In genomic region chr3:14148041-14148985, GRCh38 we compare ENCODE assay signal across 11 cellular contexts. TPM values are rescaled to one million over a fixed set of nuclear protein-coding genes. Genes with fewer than 3 reads are reported as not detected.
DNase-seq lines count a peak whose midpoint lies in the region; ATAC-seq and TF ChIP-seq lines count a peak whose summit lies in the region.
"Had no signal": no experiment of that assay in that cellular context is flagged by ENCODE, and none has a peak within 500 bp of the region (broad histone marks: within the 10 kb centered on the region; RNA-seq: fewer than 3 reads in every experiment).

No MANE protein-coding gene starts in this region.

- peak; percentile 18 for DNase-seq in activated naive CD4-positive, alpha-beta T cell treated with anti-CD3 and anti-CD28 coated beads, Interleukin-2, amount 10 ng/mL, durations not matched to agents 7 days and 5 days
- DNase-seq in activated naive CD4-positive, alpha-beta T cell treated with anti-CD3 and anti-CD28 coated beads for 36 hours = no peak
- peak; percentile 81 for DNase-seq in iPS-NIHi11 (ENCODE audit: low spot score)
- peak; percentile 60 for DNase-seq in type B pancreatic cell (ENCODE audit: extremely low spot score, unreplicated experiment)
- DNase-seq in NCI-H1930 (lab: John Stamatoyannopoulos, UW) = no peak
- DNase-seq in NCI-H2227 treated with DMSO at 0.1 percent for 48 hours (lab: John Stamatoyannopoulos, UW) = no peak
- DNase-seq: NCI-H510A treated with DMSO at 0.1 percent for 48 hours had no signal

- no peak for ATAC-seq in HG03432 (IDR thresholded peaks at IDR 0.05; ENCODE audit: unreplicated experiment)

- TF ChIP-seq CTCF in VCaP (conservative IDR thresholded peaks at IDR 0.05) (peak; percentile 31), type B pancreatic cell (conservative IDR thresholded peaks at IDR 0.05) (peak; percentile 52)

- 0 out of 2 replicates have a peak overlapping the region, but pooled peaks have one; percentile 22 for H3K27ac ChIP-seq in VCaP
- H3K27ac ChIP-seq: C4-2B had no signal

- H3K4me1 Mint-ChIP-seq in activated naive CD4-positive, alpha-beta T cell treated with anti-CD3 and anti-CD28 coated beads, Interleukin-2, amount 10 ng/mL, durations not matched to agents 7 days and 5 days = peaks cover 22% of the 10 kb centered on the region
- peaks cover 18% of the 10 kb centered on the region for H3K4me1 Mint-ChIP-seq in activated naive CD4-positive, alpha-beta T cell treated with anti-CD3 and anti-CD28 coated beads for 36 hours (ENCODE audit: low read depth)
- peaks cover 14% of the 10 kb centered on the region for H3K4me1 Mint-ChIP-seq in type B pancreatic cell (ENCODE audit: unreplicated experiment)

- CTCF ChIA-PET in activated naive CD4-positive, alpha-beta T cell treated with anti-CD3 and anti-CD28 coated beads, Interleukin-2, amount 10 ng/mL, durations not matched to agents 7 days and 5 days (lab: Charles Lee) = interaction anchor here (0.8 kb wide), 1 partner anchor 23 kb away, joined by 4 read pairs; no protein-coding TSS in a partner anchor
- CTCF ChIA-PET in activated naive CD4-positive, alpha-beta T cell treated with anti-CD3 and anti-CD28 coated beads for 36 hours (lab: Charles Lee) = interaction anchor here (0.6 kb wide), 1 partner anchor 839 kb away, joined by 6 read pairs; no protein-coding TSS in a partner anchor

- intact Hi-C loops in activated naive CD4-positive, alpha-beta T cell treated with anti-CD3 and anti-CD28 coated beads for 36 hours (cut with micrococcal nuclease) = no loop called here

- H3K4me3 Mint-ChIP-seq in activated naive CD4-positive, alpha-beta T cell treated with anti-CD3 and anti-CD28 coated beads, Interleukin-2, amount 10 ng/mL, durations not matched to agents 7 days and 5 days = no peak overlapping the region
- no peak overlapping the region for H3K4me3 Mint-ChIP-seq in activated naive CD4-positive, alpha-beta T cell treated with anti-CD3 and anti-CD28 coated beads for 36 hours
- H3K4me3 Mint-ChIP-seq in type B pancreatic cell = no peak overlapping the region
- H3K4me3 Mint-ChIP-seq: activated naive CD8-positive, alpha-beta T cell had no signal

- H3K36me3 Mint-ChIP-seq in activated naive CD4-positive, alpha-beta T cell treated with anti-CD3 and anti-CD28 coated beads, Interleukin-2, amount 10 ng/mL, durations not matched to agents 7 days and 5 days = peaks cover 39% of the 10 kb centered on the region
- H3K36me3 Mint-ChIP-seq in activated naive CD4-positive, alpha-beta T cell treated with anti-CD3 and anti-CD28 coated beads for 36 hours (ENCODE audit: low read depth) = peaks cover 9% of the 10 kb centered on the region
- peaks cover 13% of the 10 kb centered on the region for H3K36me3 Mint-ChIP-seq in type B pancreatic cell

- H3K9me3 Mint-ChIP-seq in activated naive CD4-positive, alpha-beta T cell treated with anti-CD3 and anti-CD28 coated beads, Interleukin-2, amount 10 ng/mL, durations not matched to agents 7 days and 5 days = no peaks in the 10 kb centered on the region
- no peaks in the 10 kb centered on the region for H3K9me3 Mint-ChIP-seq in activated naive CD4-positive, alpha-beta T cell treated with anti-CD3 and anti-CD28 coated beads for 36 hours
- H3K9me3 Mint-ChIP-seq in type B pancreatic cell = no peaks in the 10 kb centered on the region

- H3K27ac Mint-ChIP-seq in activated naive CD4-positive, alpha-beta T cell treated with anti-CD3 and anti-CD28 coated beads, Interleukin-2, amount 10 ng/mL, durations not matched to agents 7 days and 5 days = no peak overlapping the region
- no peak overlapping the region for H3K27ac Mint-ChIP-seq in activated naive CD4-positive, alpha-beta T cell treated with anti-CD3 and anti-CD28 coated beads for 36 hours
- H3K27ac Mint-ChIP-seq in type B pancreatic cell = no peak overlapping the region

- H3K27me3 Mint-ChIP-seq in activated naive CD4-positive, alpha-beta T cell treated with anti-CD3 and anti-CD28 coated beads, Interleukin-2, amount 10 ng/mL, durations not matched to agents 7 days and 5 days = no peaks in the 10 kb centered on the region
- H3K27me3 Mint-ChIP-seq in activated naive CD4-positive, alpha-beta T cell treated with anti-CD3 and anti-CD28 coated beads for 36 hours (ENCODE audit: low read depth) = no peaks in the 10 kb centered on the region
- no peaks in the 10 kb centered on the region for H3K27me3 Mint-ChIP-seq in type B pancreatic cell
- H3K27me3 Mint-ChIP-seq: activated naive CD8-positive, alpha-beta T cell had no signal

RNA-seq across cellular contexts. Expression of gene TMEM43, which starts 23.5 kb away (rescaled TPM):
- total RNA-seq in activated naive CD4-positive, alpha-beta T cell treated with anti-CD3 and anti-CD28 coated beads for 36 hours = 10 to 100 TPM; 18.3 to 19.8 TPM
- 52.0 and 55.0 TPM in 2 replicates for total RNA-seq in type B pancreatic cell (ENCODE audit: low replicate concordance)

RNA-seq across cellular contexts. Expression of gene CHCHD4, which starts 23.6 kb away (rescaled TPM):
- 10 to 100 TPM; 16.2 to 17.9 TPM for total RNA-seq in activated naive CD4-positive, alpha-beta T cell treated with anti-CD3 and anti-CD28 coated beads for 36 hours
- total RNA-seq in type B pancreatic cell (ENCODE audit: low replicate concordance) = 13.6 and 14.1 TPM in 2 replicates

RNA-seq across cellular contexts. Expression of gene XPC, which starts 30.1 kb away (rescaled TPM):
- 10 to 100 TPM; 39.0 to 39.8 TPM for total RNA-seq in activated naive CD4-positive, alpha-beta T cell treated with anti-CD3 and anti-CD28 coated beads for 36 hours
- total RNA-seq in type B pancreatic cell (ENCODE audit: low replicate concordance) = 42.9 and 44.2 TPM in 2 replicates

RNA-seq across cellular contexts. Expression of gene LSM3, which starts 30.3 kb away (rescaled TPM):
- 10 to 100 TPM; 26.1 to 26.2 TPM for total RNA-seq in activated naive CD4-positive, alpha-beta T cell treated with anti-CD3 and anti-CD28 coated beads for 36 hours
- 11.6 and 12.4 TPM in 2 replicates for total RNA-seq in type B pancreatic cell (ENCODE audit: low replicate concordance)

Comparison
In these comparisons a context has a peak if more than half of its experiments do, and no peak if none do; other contexts are left out.
1. DNase-seq: peak in activated naive CD4-positive, alpha-beta T cell treated with anti-CD3 and anti-CD28 coated beads, Interleukin-2, amount 10 ng/mL, durations not matched to agents 7 days and 5 days (single experiment), iPS-NIHi11 (single experiment) and type B pancreatic cell (single experiment); none in activated naive CD4-positive, alpha-beta T cell treated with anti-CD3 and anti-CD28 coated beads for 36 hours (single experiment), NCI-H1930 (0 of 2) and NCI-H2227 treated with DMSO at 0.1 percent for 48 hours (single experiment).